In genomic region chr2:13480057-13480456, GRCh38 we compare ENCODE assay signal across 18 cellular contexts.
A peak's percentile ranks its signal among the peaks of the same experiment; 100 is the strongest.
DNase-seq lines count a peak whose midpoint lies in the region; ATAC-seq and TF ChIP-seq lines count a peak whose summit lies in the region.
"Had no signal": no experiment of that assay in that cellular context is flagged by ENCODE, and none has a peak within 500 bp of the region (broad histone marks: within the 10 kb centered on the region; RNA-seq: fewer than 3 reads in every experiment).

No MANE protein-coding gene starts in this region.

- TF ChIP-seq CTCF in Loucy (conservative IDR thresholded peaks at IDR 0.05; ENCODE audit: low read length) = no peak
- no peak for TF ChIP-seq CTCF in colonic mucosa (IDR thresholded peaks at IDR 0.05)

- H3K27me3 ChIP-seq in Loucy (ENCODE audit: insufficient read depth, low read length, poor library complexity, severe bottlenecking) (no peaks in the 10 kb centered on the region), colonic mucosa (no peaks in the 10 kb centered on the region)
- H3K27me3 ChIP-seq: heart left ventricle had no signal

- H3K36me3 ChIP-seq in Loucy (ENCODE audit: insufficient read depth, low read length) = no peaks in the 10 kb centered on the region
- H3K36me3 ChIP-seq in colonic mucosa = no peaks in the 10 kb centered on the region
- H3K36me3 ChIP-seq: heart left ventricle, prostate gland had no signal

- H3K9ac ChIP-seq in Loucy (ENCODE audit: low read depth, low read length, poor library complexity, severe bottlenecking) (no peak overlapping the region), colonic mucosa (ENCODE audit: low read depth in 2 of 2, low read length in 2 of 2) (no peak overlapping the region)

- DNase-seq in HuH-7 (ENCODE audit: low spot score) (no peak), retina (no peak), colonic mucosa (no peak), dedifferentiated amniotic fluid mesenchymal stem cell (ENCODE audit: extremely low spot score) (no peak)
- DNase-seq: activated CD4-positive, alpha-beta T cell treated with anti-CD3 and anti-CD28 coated beads, Interleukin-2, amount 50 U/mL, for 1 hour; activated T-cell treated with anti-CD3 and anti-CD28 coated beads, Interleukin-2, amount 50 U/mL, for 72 hours; amygdala; DMS 273 treated with DMSO at 0.1 percent for 48 hours; heart left ventricle; Karpas-422; NCI-H1694; NCI-H774 had no signal

- H3F3A ChIP-seq in Loucy (ENCODE audit: low read depth) = no peaks in the 10 kb centered on the region

- intact Hi-C loops in colonic mucosa (cut with DNase I) = no loop called here

- H3K4me3 ChIP-seq in Loucy (ENCODE audit: low read length, poor library complexity, severe bottlenecking) (no peak overlapping the region), colonic mucosa (no peak overlapping the region)
- H3K4me3 ChIP-seq: heart left ventricle, prostate gland had no signal

- no peaks in the 10 kb centered on the region for H3K9me2 ChIP-seq in Loucy (replicated peaks; ENCODE audit: low read depth, low read length)

- H3K4me1 ChIP-seq in Loucy (ENCODE audit: insufficient read depth, low read length, poor library complexity, severe bottlenecking) = no peaks in the 10 kb centered on the region
- H3K4me1 ChIP-seq in colonic mucosa = no peaks in the 10 kb centered on the region
- H3K4me1 ChIP-seq: heart left ventricle, prostate gland had no signal

- H3K27ac ChIP-seq in colonic mucosa = no peak overlapping the region
- H3K27ac ChIP-seq: heart left ventricle, HL-60, prostate gland had no signal

- H4K20me1 ChIP-seq in Loucy (ENCODE audit: insufficient read depth, low read length, poor library complexity, severe bottlenecking) = no peaks in the 10 kb centered on the region

- 0 out of 2 replicates have a peak overlapping the region, but pooled peaks have one; percentile 19 for H2AFZ ChIP-seq in Loucy (ENCODE audit: low read length)

- H3K4me2 ChIP-seq in Loucy (ENCODE audit: low read depth, low read length, poor library complexity, severe bottlenecking) = no peak overlapping the region

- ATAC-seq in GM18867 (IDR thresholded peaks at IDR 0.05; ENCODE audit: unreplicated experiment) = peak; percentile 92
- ATAC-seq in GM21576 (IDR thresholded peaks at IDR 0.05; ENCODE audit: unreplicated experiment) = peak; percentile 88
- ATAC-seq in HG03060 (IDR thresholded peaks at IDR 0.05; ENCODE audit: low read depth, unreplicated experiment) = peak; percentile 70
- ATAC-seq: activated T-cell treated with anti-CD3 and anti-CD28 coated beads, Interleukin-2, amount 50 U/mL, for 72 hours; heart left ventricle had no signal

- H3K9me3 ChIP-seq in Loucy (ENCODE audit: insufficient read depth, low read depth, low read length) (no peaks in the 10 kb centered on the region), colonic mucosa (no peaks in the 10 kb centered on the region)
- H3K9me3 ChIP-seq: heart left ventricle, prostate gland had no signal

- no peaks in the 10 kb centered on the region for H3K79me2 ChIP-seq in Loucy (ENCODE audit: insufficient read depth, low read length)
